In the genomic region with DNA sequence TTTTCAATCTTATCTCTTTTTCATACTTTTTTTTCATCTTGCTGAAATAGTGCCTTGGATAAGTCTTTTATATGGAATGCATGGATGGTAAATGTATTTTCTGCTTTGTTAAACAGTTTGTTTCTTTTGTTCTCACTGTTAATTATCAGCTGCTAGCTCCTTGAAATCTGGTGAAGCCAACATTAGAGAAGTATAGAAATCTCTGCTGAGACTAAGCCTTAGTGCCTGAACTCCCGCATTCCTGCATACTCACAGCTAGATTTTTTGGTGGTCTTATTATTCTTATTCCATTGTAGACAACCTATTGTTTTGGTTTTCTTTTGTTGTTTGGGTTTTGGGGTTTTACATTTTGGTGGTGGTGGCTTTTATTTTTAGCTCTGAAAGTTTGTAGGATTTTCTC, we compare ENCODE assay signal across 26 cellular contexts. TPM values are rescaled to one million over a fixed set of nuclear protein-coding genes. Genes with fewer than 3 reads are reported as not detected.
DNase-seq lines count a peak whose midpoint lies in the region; ATAC-seq and TF ChIP-seq lines count a peak whose summit lies in the region.
"Had no signal": no experiment of that assay in that cellular context is flagged by ENCODE, and none has a peak within 500 bp of the region (broad histone marks: within the 10 kb centered on the region; RNA-seq: fewer than 3 reads in every experiment).

No MANE protein-coding gene starts in this region.

- H3K4me2 ChIP-seq in mammary epithelial cell (ENCODE audit: insufficient read depth, low read depth, low read length) (no peak overlapping the region), mesendoderm (ENCODE audit: low read length) (no peak overlapping the region), smooth muscle cell (peak overlapping the region; percentile 36)
- H3K4me2 ChIP-seq: KMS-11 had no signal

- H2BK120ac ChIP-seq in mesendoderm (ENCODE audit: low read depth, low read length), result no peak overlapping the region

- ATAC-seq in HG03442 (IDR thresholded peaks at IDR 0.05; ENCODE audit: unreplicated experiment), result no peak
- ATAC-seq: lower lobe of right lung; stimulated activated naive CD8-positive, alpha-beta T cell treated with anti-CD3 and anti-CD28 coated beads, Interleukin-15, amount 100 ng/mL, for 72 hours had no signal

- H3K23ac ChIP-seq in mesendoderm (ENCODE audit: low read length), result no peak overlapping the region

- H3K36me3 Mint-ChIP-seq in MCF 10A (ENCODE audit: insufficient read depth, unreplicated experiment), result peaks cover 26% of the 10 kb centered on the region
- H3K36me3 Mint-ChIP-seq in chondrocyte (ENCODE audit: low read depth), result peaks cover 19% of the 10 kb centered on the region

- H3K27me3 Mint-ChIP-seq in MCF 10A (ENCODE audit: insufficient read depth, unreplicated experiment) (no peaks in the 10 kb centered on the region), chondrocyte (ENCODE audit: low read depth) (no peaks in the 10 kb centered on the region)
- H3K27me3 Mint-ChIP-seq: activated naive CD8-positive, alpha-beta T cell treated with anti-CD3 and anti-CD28 coated beads, Interleukin-2, amount 10 ng/mL, durations not matched to agents 7 days and 5 days; CD4-positive, CD25-positive, alpha-beta regulatory T cell; dendritic cell treated with granulocyte-macrophage colony-stimulating factor and Interleukin-4, amounts not matched to agents 40 ng/mL and 50 ng/mL, for 4 days; stimulated activated naive CD8-positive, alpha-beta T cell treated with anti-CD3 and anti-CD28 coated beads, Interleukin-15, amount 100 ng/mL, for 72 hours had no signal

- peaks cover 3% of the 10 kb centered on the region for H3K79me1 ChIP-seq in mesendoderm (ENCODE audit: low read length)

- no TSS peak for BruUV-seq in MCF 10A (replicated peaks; lab: Mats Ljungman, UMichigan)
- BruUV-seq in mammary epithelial cell (replicated peaks; lab: Mats Ljungman, UMichigan), result no TSS peak

- POLR2A ChIA-PET in MCF 10A (lab: Yijun Ruan, JAX), result interaction anchor here (0.5 to 1.4 kb wide), 8 partner anchors 8 to 727 kb away, joined by 3 to 4 read pairs (median 3); no protein-coding TSS in a partner anchor

- dilution Hi-C loops in mammary epithelial cell (cut with HindIII; ENCODE audit: low sequenced_read_pairs), result no loop called here

- H3K36me3 ChIP-seq in mammary epithelial cell (ENCODE audit: insufficient read depth, low read length) (peaks cover 12% of the 10 kb centered on the region), mesendoderm (ENCODE audit: control insufficient read depth, insufficient read depth, low read length) (no peaks in the 10 kb centered on the region), smooth muscle cell (ENCODE audit: low read depth) (no peaks in the 10 kb centered on the region)

- no peaks in the 10 kb centered on the region for H4K20me1 ChIP-seq in mammary epithelial cell (ENCODE audit: insufficient read depth, low read length)
- no peaks in the 10 kb centered on the region for H4K20me1 ChIP-seq in smooth muscle cell (ENCODE audit: low read depth)

- no peaks in the 10 kb centered on the region for H3K27me3 ChIP-seq in mammary epithelial cell (ENCODE audit: insufficient read depth, low read length)
- no peaks in the 10 kb centered on the region for H3K27me3 ChIP-seq in mesendoderm (ENCODE audit: insufficient read depth, low read length, poor library complexity)
- H3K27me3 ChIP-seq in smooth muscle cell (ENCODE audit: low read depth), result no peaks in the 10 kb centered on the region
- H3K27me3 ChIP-seq: ascending aorta, vagina had no signal

- no peaks in the 10 kb centered on the region for H3K9me3 ChIP-seq in mammary epithelial cell (replicated peaks; ENCODE audit: insufficient read depth, low read length)
- H3K9me3 ChIP-seq in smooth muscle cell (replicated peaks; ENCODE audit: low read depth), result no peaks in the 10 kb centered on the region
- H3K9me3 ChIP-seq: ascending aorta, lower lobe of right lung, vagina had no signal

- no peak overlapping the region for H2BK15ac ChIP-seq in mesendoderm (replicated peaks; ENCODE audit: low read depth)

- H3K27ac Mint-ChIP-seq in MCF 10A (ENCODE audit: low read depth, unreplicated experiment), result peak overlapping the region; percentile 2
- peak overlapping the region; percentile 60 for H3K27ac Mint-ChIP-seq in chondrocyte (ENCODE audit: unreplicated experiment)
- H3K27ac Mint-ChIP-seq: activated naive CD8-positive, alpha-beta T cell treated with anti-CD3 and anti-CD28 coated beads, Interleukin-2, amount 10 ng/mL, durations not matched to agents 7 days and 5 days; dendritic cell treated with granulocyte-macrophage colony-stimulating factor and Interleukin-4, amounts not matched to agents 40 ng/mL and 50 ng/mL, for 4 days; stimulated activated naive CD8-positive, alpha-beta T cell treated with anti-CD3 and anti-CD28 coated beads, Interleukin-15, amount 100 ng/mL, for 72 hours had no signal

- H3K4me1 Mint-ChIP-seq in MCF 10A (ENCODE audit: insufficient read depth, unreplicated experiment), result peaks cover 23% of the 10 kb centered on the region
- peaks cover 17% of the 10 kb centered on the region for H3K4me1 Mint-ChIP-seq in chondrocyte (ENCODE audit: low read depth)

- no peak overlapping the region for H3K9ac ChIP-seq in mammary epithelial cell (ENCODE audit: insufficient read depth, low read length)
- no peak overlapping the region for H3K9ac ChIP-seq in mesendoderm (ENCODE audit: low read length)
- H3K9ac ChIP-seq in smooth muscle cell (ENCODE audit: low read depth), result no peak overlapping the region
- H3K9ac ChIP-seq: KMS-11 had no signal

- DNase-seq in MCF 10A (ENCODE audit: unreplicated experiment), result no peak
- no peak for DNase-seq in mammary epithelial cell
- no peak for DNase-seq in chondrocyte (ENCODE audit: low spot score)
- peak; percentile 68 for DNase-seq in mesendoderm
- no peak for DNase-seq in smooth muscle cell (lab: John Stamatoyannopoulos, UW; ENCODE audit: unreplicated experiment)
- no peak for DNase-seq in EL
- no peak for DNase-seq in T-helper 2 cell
- DNase-seq: activated CD4-positive, alpha-beta T cell treated with anti-CD3 and anti-CD28 coated beads for 4 hours; activated gamma-delta T cell; activated naive CD8-positive, alpha-beta T cell treated with anti-CD3 and anti-CD28 coated beads, Interleukin-2, amount 10 ng/mL, durations not matched to agents 7 days and 5 days; activated T-cell treated with anti-CD3 and anti-CD28 coated beads, Interleukin-2, amount 50 U/mL, for 1 hour; CD4-positive, CD25-positive, alpha-beta regulatory T cell; central memory CD4-positive, alpha-beta T cell; GOT3; kidney glomerular epithelial cell; NCI-H446; nucleus accumbens; RPMI8226; stimulated activated naive CD8-positive, alpha-beta T cell treated with anti-CD3 and anti-CD28 coated beads, Interleukin-15, amount 100 ng/mL, for 72 hours had no signal

- TF ChIP-seq CTCF in MCF 10A (IDR thresholded peaks at IDR 0.05; ENCODE audit: unreplicated experiment), result no peak
- TF ChIP-seq CTCF in mammary epithelial cell (conservative IDR thresholded peaks at IDR 0.05 in 1 of 2, IDR thresholded peaks at IDR 0.05 in 1 of 2; ENCODE audit: extremely low read depth in 1 of 2, insufficient read depth in 1 of 2, low read depth in 1 of 2, low read length in 2 of 2), result no peak
- TF ChIP-seq CTCF in chondrocyte (IDR thresholded peaks at IDR 0.05), result no peak
- TF ChIP-seq CTCF in smooth muscle cell (IDR thresholded peaks at IDR 0.05; ENCODE audit: borderline replicate concordance, insufficient read depth, poor library complexity, severe bottlenecking), result no peak

- no peak overlapping the region for H2AFZ ChIP-seq in mammary epithelial cell (ENCODE audit: low read depth, low read length)
- no peak overlapping the region for H2AFZ ChIP-seq in smooth muscle cell (ENCODE audit: low read depth)

- H3K79me2 ChIP-seq in mammary epithelial cell (ENCODE audit: insufficient read depth, low read length), result peaks cover 19% of the 10 kb centered on the region
- H3K79me2 ChIP-seq in mesendoderm (ENCODE audit: control insufficient read depth, insufficient read depth, low read length), result peaks cover 2% of the 10 kb centered on the region
- H3K79me2 ChIP-seq in smooth muscle cell (ENCODE audit: low read depth), result peaks cover 22% of the 10 kb centered on the region

- 92% methylated on average over 1 of the region's 1 CpG for WGBS in mammary epithelial cell (ENCODE audit: low coverage, missing lambda C conversion rate)
- no CpG with 5 or more reads among the region's 1 CpG for WGBS in mesendoderm (ENCODE audit: extremely low coverage, insufficient coverage, low lambda C conversion rate)
- 55% methylated on average over 1 of the region's 1 CpG for WGBS in smooth muscle cell (ENCODE audit: low lambda C conversion rate)

- no peak overlapping the region for H2BK5ac ChIP-seq in mesendoderm (ENCODE audit: low read length)

- H3K4ac ChIP-seq in mesendoderm (ENCODE audit: low read depth, low read length), result no peak overlapping the region

- no peak overlapping the region for H2AK5ac ChIP-seq in mesendoderm (ENCODE audit: low read length)

- intact Hi-C loops in MCF 10A (cut with micrococcal nuclease) (no loop called here), mammary epithelial cell (cut with micrococcal nuclease) (no loop called here)

- H3K4me1 ChIP-seq in mammary epithelial cell (ENCODE audit: insufficient read depth, low read length), result no peaks in the 10 kb centered on the region
- H3K4me1 ChIP-seq in mesendoderm (ENCODE audit: control insufficient read depth, low read depth, low read length), result peaks cover 5% of the 10 kb centered on the region
- peaks cover 49% of the 10 kb centered on the region for H3K4me1 ChIP-seq in smooth muscle cell (ENCODE audit: low read depth)
- H3K4me1 ChIP-seq: ascending aorta had no signal

- no peak overlapping the region for H3K18ac ChIP-seq in mesendoderm (ENCODE audit: low read length)

- no peak overlapping the region for H4K8ac ChIP-seq in mesendoderm (ENCODE audit: low read depth, low read length)

- no peak overlapping the region for H3K56ac ChIP-seq in mesendoderm (ENCODE audit: low read length)

- no peak overlapping the region for H3K4me3 Mint-ChIP-seq in MCF 10A (ENCODE audit: unreplicated experiment)
- H3K4me3 Mint-ChIP-seq in chondrocyte (ENCODE audit: unreplicated experiment), result no peak overlapping the region
- H3K4me3 Mint-ChIP-seq: activated naive CD8-positive, alpha-beta T cell treated with anti-CD3 and anti-CD28 coated beads, Interleukin-2, amount 10 ng/mL, durations not matched to agents 7 days and 5 days; dendritic cell treated with granulocyte-macrophage colony-stimulating factor and Interleukin-4, amounts not matched to agents 40 ng/mL and 50 ng/mL, for 4 days; stimulated activated naive CD8-positive, alpha-beta T cell treated with anti-CD3 and anti-CD28 coated beads, Interleukin-15, amount 100 ng/mL, for 72 hours had no signal

- in situ Hi-C loops in mammary epithelial cell (cut with MboI; ENCODE audit: low sequenced_read_pairs in 2 of 2), result no loop called here

- no peaks in the 10 kb centered on the region for H3K9me3 Mint-ChIP-seq in MCF 10A (ENCODE audit: unreplicated experiment)
- peaks cover 4% of the 10 kb centered on the region for H3K9me3 Mint-ChIP-seq in chondrocyte (ENCODE audit: low read depth)
- H3K9me3 Mint-ChIP-seq: activated naive CD8-positive, alpha-beta T cell treated with anti-CD3 and anti-CD28 coated beads, Interleukin-2, amount 10 ng/mL, durations not matched to agents 7 days and 5 days; CD4-positive, CD25-positive, alpha-beta regulatory T cell; dendritic cell treated with granulocyte-macrophage colony-stimulating factor and Interleukin-4, amounts not matched to agents 40 ng/mL and 50 ng/mL, for 4 days; stimulated activated naive CD8-positive, alpha-beta T cell treated with anti-CD3 and anti-CD28 coated beads, Interleukin-15, amount 100 ng/mL, for 72 hours had no signal

- peaks cover 18% of the 10 kb centered on the region for H3F3A ChIP-seq in smooth muscle cell (ENCODE audit: low read depth)

- no peak overlapping the region for H3K4me3 ChIP-seq in mammary epithelial cell (replicated peaks in 1 of 3; ENCODE audit: insufficient read depth in 1 of 3, low read depth in 2 of 3, low read length in 3 of 3)
- H3K4me3 ChIP-seq in mesendoderm (ENCODE audit: low read length), result no peak overlapping the region
- no peak overlapping the region for H3K4me3 ChIP-seq in smooth muscle cell
- H3K4me3 ChIP-seq: ascending aorta, lower lobe of right lung, vagina had no signal

- CTCF ChIA-PET in MCF 10A (lab: Yijun Ruan, JAX) (interaction anchor here (0.6 to 1.3 kb wide), 4 partner anchors 12 to 1166 kb away, joined by 3 to 4 read pairs (median 4); no protein-coding TSS in a partner anchor), mammary epithelial cell (lab: Charles Lee; ENCODE audit: low non-redundant PET) (no interaction called here)

- H3K27ac ChIP-seq in mammary epithelial cell (ENCODE audit: insufficient read depth, low read depth, low read length) (no peak overlapping the region), mesendoderm (ENCODE audit: low read depth, low read length) (no peak overlapping the region), smooth muscle cell (ENCODE audit: low read depth) (peak overlapping the region; percentile 1)
- H3K27ac ChIP-seq: 22Rv1, ascending aorta, KMS-11, lower lobe of right lung, vagina had no signal

- H4K5ac ChIP-seq in mesendoderm (ENCODE audit: low read length), result no peak overlapping the region

RNA-seq across cellular contexts. Expression of a gene that starts 48.4 kb away (rescaled TPM):
- 32.4 and 34.0 TPM in 2 replicates for total RNA-seq in MCF 10A (2022)
- 10 to 100 TPM in 1 of 2 donors, 1 to 10 TPM in 1; 9.3 to 20.7 TPM for total RNA-seq in mammary epithelial cell
- polyA plus RNA-seq in mammary epithelial cell, result 33.9 TPM
- 12.9 TPM for polyA minus RNA-seq in mammary epithelial cell
- 18.0 to 24.3 TPM (median 21.6 TPM) in 3 replicates for total RNA-seq in chondrocyte
- 3.6 TPM for polyA plus RNA-seq in mesendoderm (2013, experiment 1 of 2)
- polyA plus RNA-seq in mesendoderm (2013, experiment 2 of 2), result 3.7 TPM
- 4.3 and 4.4 TPM in 2 replicates for total RNA-seq in smooth muscle cell
- polyA plus RNA-seq in smooth muscle cell, result 6.9 and 15.6 TPM in 2 replicates
